ENCODE assay signal across 34 cellular contexts in genomic region chr16:48193846-48194245, GRCh38. TPM values are rescaled to one million over a fixed set of nuclear protein-coding genes. Genes with fewer than 3 reads are reported as not detected.
"Had no signal": no experiment of that assay in that cellular context is flagged by ENCODE, and none has a peak within 500 bp of the region (broad histone marks: within the 10 kb centered on the region; RNA-seq: fewer than 3 reads in every experiment).

No MANE protein-coding gene starts in this region.

- H3K36me3 Mint-ChIP-seq: naive thymus-derived CD4-positive, alpha-beta T cell; natural killer cell treated with Interleukin-12 subunit alpha and Interleukin-12 subunit beta and Interleukin-15 and Interleukin-18, amount 100 ng/mL, for 72 hours; stimulated activated memory B cell treated with anti-CD40 and anti-IgM and Interleukin-4, amounts not matched to agents 10 μg/mL and 1 μg/mL and 100 μg/mL, for 72 hours; type B pancreatic cell had no signal

- H3K27me3 ChIP-seq: left lung, pancreas, tibial nerve, uterus had no signal

- FAIRE-seq: kidney, pancreas had no signal

- H3K4me1 ChIP-seq: pancreas, prostate gland, tibial nerve, uterus had no signal

- H3K9me3 ChIP-seq: left lung, mucosa of descending colon, pancreas, prostate gland, uterus had no signal

- H3K27me3 Mint-ChIP-seq: stimulated activated naive CD8-positive, alpha-beta T cell treated with anti-CD3 and anti-CD28 coated beads, Interleukin-15, amount 100 ng/mL, for 72 hours had no signal

- H3K4me3 Mint-ChIP-seq: naive thymus-derived CD4-positive, alpha-beta T cell; natural killer cell treated with Interleukin-12 subunit alpha and Interleukin-12 subunit beta and Interleukin-15 and Interleukin-18, amount 100 ng/mL, for 72 hours; stimulated activated memory B cell treated with anti-CD40 and anti-IgM and Interleukin-4, amounts not matched to agents 10 μg/mL and 1 μg/mL and 100 μg/mL, for 72 hours; stimulated activated naive CD8-positive, alpha-beta T cell treated with anti-CD3 and anti-CD28 coated beads, Interleukin-15, amount 100 ng/mL, for 72 hours; type B pancreatic cell had no signal

- ATAC-seq: left colon; left lung; mucosa of descending colon; naive thymus-derived CD4-positive, alpha-beta T cell; natural killer cell treated with Interleukin-12 subunit alpha and Interleukin-12 subunit beta and Interleukin-15 and Interleukin-18, amount 100 ng/mL, for 72 hours; pancreas; right cardiac atrium; stimulated activated memory B cell treated with anti-CD40 and anti-IgM and Interleukin-4, amounts not matched to agents 10 μg/mL and 1 μg/mL and 100 μg/mL, for 72 hours; stimulated activated naive CD8-positive, alpha-beta T cell treated with anti-CD3 and anti-CD28 coated beads, Interleukin-15, amount 100 ng/mL, for 72 hours had no signal

- DNase-seq: hippocampal formation; kidney; left colon; left lung; mesendoderm; midbrain; mucosa of descending colon; naive thymus-derived CD4-positive, alpha-beta T cell; nucleus accumbens; pancreas; posterior cingulate gyrus; retina; right cardiac atrium; stimulated activated CD4-positive, alpha-beta T cell treated with anti-CD3 and anti-CD28 coated beads, Interleukin-1b, Interleukin-23, amount 100 ng/mL, for 48 hours; stimulated activated CD4-positive, alpha-beta T cell treated with anti-CD3 and anti-CD28 coated beads, Interleukin-2, amount 100 ng/mL, for 48 hours; stimulated activated CD4-positive, alpha-beta T cell treated with anti-CD3 and anti-CD28 coated beads, Interleukin-4, amount 100 ng/mL, for 4 hours; stimulated activated CD8-positive, alpha-beta memory T cell treated with anti-CD3 and anti-CD28 coated beads, Interleukin-4, amount 100 ng/mL, for 48 hours; stimulated activated naive CD4-positive, alpha-beta T cell treated with Interleukin-2 at 50 U/mL for 16 hours; stimulated activated naive CD8-positive, alpha-beta T cell treated with anti-CD3 and anti-CD28 coated beads, Interleukin-15, amount 100 ng/mL, for 72 hours; substantia nigra; uterus had no signal

- H3K27ac ChIP-seq: left lung, pancreas, prostate gland, tibial nerve, uterus had no signal

- H3K4me3 ChIP-seq: left lung, lung, mucosa of descending colon, pancreas, prostate gland, smooth muscle cell, tibial nerve, uterus had no signal

- H3K4me2 ChIP-seq: smooth muscle cell had no signal

- H3K27ac Mint-ChIP-seq: naive thymus-derived CD4-positive, alpha-beta T cell; natural killer cell treated with Interleukin-12 subunit alpha and Interleukin-12 subunit beta and Interleukin-15 and Interleukin-18, amount 100 ng/mL, for 72 hours; stimulated activated memory B cell treated with anti-CD40 and anti-IgM and Interleukin-4, amounts not matched to agents 10 μg/mL and 1 μg/mL and 100 μg/mL, for 72 hours; type B pancreatic cell had no signal

- H3K36me3 ChIP-seq: left lung, pancreas, prostate gland, tibial nerve, uterus had no signal

- H3K9me3 Mint-ChIP-seq: natural killer cell treated with Interleukin-12 subunit alpha and Interleukin-12 subunit beta and Interleukin-15 and Interleukin-18, amount 100 ng/mL, for 72 hours; stimulated activated memory B cell treated with anti-CD40 and anti-IgM and Interleukin-4, amounts not matched to agents 10 μg/mL and 1 μg/mL and 100 μg/mL, for 72 hours; type B pancreatic cell had no signal

RNA-seq across cellular contexts. Expression of gene ABCC12, which starts 38.1 kb away (rescaled TPM):
- total RNA-seq: kidney; left colon; left lung; lung; mucosa of descending colon; myocyte; naive thymus-derived CD4-positive, alpha-beta T cell; natural killer cell treated with Interleukin-12 subunit alpha and Interleukin-12 subunit beta and Interleukin-15 and Interleukin-18, amount 100 ng/mL, for 72 hours; osteoblast; pancreas; right cardiac atrium; skeletal muscle tissue; smooth muscle cell; ureter; uterus had no signal
- polyA plus RNA-seq: liver; lung; naive thymus-derived CD4-positive, alpha-beta T cell; neural cell; pancreas; right cardiac atrium; smooth muscle cell had no signal

RNA-seq across cellular contexts. Expression of gene ABCC11, which starts 53.5 kb away (rescaled TPM):
- total RNA-seq: kidney; myocyte; natural killer cell treated with Interleukin-12 subunit alpha and Interleukin-12 subunit beta and Interleukin-15 and Interleukin-18, amount 100 ng/mL, for 72 hours; skeletal muscle tissue; smooth muscle cell; tibial nerve had no signal
- polyA plus RNA-seq: naive thymus-derived CD4-positive, alpha-beta T cell; smooth muscle cell had no signal
